Comparison of ENCODE assay signal across 16 cellular contexts in genomic region chr1:153560771-153561170, GRCh38. TPM values are rescaled to one million over a fixed set of nuclear protein-coding genes. Genes with fewer than 3 reads are reported as not detected.
DNase-seq lines count a peak whose midpoint lies in the region; ATAC-seq and TF ChIP-seq lines count a peak whose summit lies in the region.
"Had no signal": no experiment of that assay in that cellular context is flagged by ENCODE, and none has a peak within 500 bp of the region (broad histone marks: within the 10 kb centered on the region; RNA-seq: fewer than 3 reads in every experiment).

No MANE protein-coding gene starts in this region.

- peaks cover 22% of the 10 kb centered on the region for H3K4me1 Mint-ChIP-seq in chondrocyte (ENCODE audit: low read depth)
- H3K4me1 Mint-ChIP-seq in mesothelial cell of epicardium = peaks cover 18% of the 10 kb centered on the region

- intact Hi-C loops in lower lobe of right lung (cut with DNase I) = loop anchor here (10.0 kb wide), 1 partner anchor 46 kb away; no protein-coding TSS in a partner anchor

- no peaks in the 10 kb centered on the region for H3K9me3 Mint-ChIP-seq in chondrocyte (ENCODE audit: low read depth)
- no peaks in the 10 kb centered on the region for H3K9me3 Mint-ChIP-seq in mesothelial cell of epicardium
- H3K9me3 Mint-ChIP-seq: CD14-positive monocyte; CD8-positive, alpha-beta T cell had no signal

- ATAC-seq in RWPE2 (ENCODE audit: low read depth) (no peak), lower lobe of right lung (no peak), HG03521 (IDR thresholded peaks at IDR 0.05; ENCODE audit: unreplicated experiment) (no peak), GM19023 (IDR thresholded peaks at IDR 0.05; ENCODE audit: unreplicated experiment) (no peak)
- ATAC-seq: A549; CD8-positive, alpha-beta T cell had no signal

- H3K36me3 ChIP-seq in RWPE2 (ENCODE audit: low read depth) (peaks cover 92% of the 10 kb centered on the region), lower lobe of right lung (no peaks in the 10 kb centered on the region)
- H3K36me3 ChIP-seq: HAP-1 had no signal

- TF ChIP-seq CTCF in RWPE2 (IDR thresholded peaks at IDR 0.05; ENCODE audit: poor library complexity, severe bottlenecking) (no peak), chondrocyte (IDR thresholded peaks at IDR 0.05) (no peak), lower lobe of right lung (IDR thresholded peaks at IDR 0.05) (no peak), mesothelial cell of epicardium (IDR thresholded peaks at IDR 0.05; ENCODE audit: unreplicated experiment) (no peak)

- H3K27me3 ChIP-seq in RWPE2 (ENCODE audit: insufficient read depth, poor library complexity, severe bottlenecking) = no peaks in the 10 kb centered on the region
- no peaks in the 10 kb centered on the region for H3K27me3 ChIP-seq in lower lobe of right lung (ENCODE audit: low read depth)

- peaks cover under 1% of the 10 kb centered on the region for H3K4me1 ChIP-seq in RWPE2 (ENCODE audit: insufficient read depth, poor library complexity, severe bottlenecking)
- peaks cover 10% of the 10 kb centered on the region for H3K4me1 ChIP-seq in lower lobe of right lung
- H3K4me1 ChIP-seq: HAP-1 had no signal

- H3K27me3 Mint-ChIP-seq in chondrocyte (ENCODE audit: low read depth) = no peaks in the 10 kb centered on the region
- no peaks in the 10 kb centered on the region for H3K27me3 Mint-ChIP-seq in mesothelial cell of epicardium (ENCODE audit: low read depth)

- H3K4me3 ChIP-seq in RWPE2 (ENCODE audit: severe bottlenecking) (no peak overlapping the region), lower lobe of right lung (no peak overlapping the region)
- H3K4me3 ChIP-seq: A549, HAP-1 had no signal

- no peaks in the 10 kb centered on the region for H3K36me3 Mint-ChIP-seq in chondrocyte (ENCODE audit: low read depth)
- H3K36me3 Mint-ChIP-seq in mesothelial cell of epicardium = no peaks in the 10 kb centered on the region
- H3K36me3 Mint-ChIP-seq: CD14-positive monocyte; CD8-positive, alpha-beta T cell had no signal

- H3K27ac Mint-ChIP-seq in chondrocyte (ENCODE audit: unreplicated experiment) (peak overlapping the region; percentile 17), mesothelial cell of epicardium (no peak overlapping the region)
- H3K27ac Mint-ChIP-seq: CD8-positive, alpha-beta T cell had no signal

- no peak overlapping the region for H3K4me3 Mint-ChIP-seq in chondrocyte (ENCODE audit: unreplicated experiment)
- H3K4me3 Mint-ChIP-seq in mesothelial cell of epicardium = no peak overlapping the region
- H3K4me3 Mint-ChIP-seq: CD14-positive monocyte; CD8-positive, alpha-beta T cell had no signal

- peak overlapping the region; percentile 100 for H3K27ac ChIP-seq in RWPE2 (ENCODE audit: poor library complexity, severe bottlenecking)
- peak overlapping the region; percentile 20 for H3K27ac ChIP-seq in lower lobe of right lung

- peak; percentile 30 for DNase-seq in RWPE2 (ENCODE audit: low spot score)
- no peak for DNase-seq in chondrocyte (ENCODE audit: low spot score)
- no peak for DNase-seq in lower lobe of right lung
- no peak for DNase-seq in mesothelial cell of epicardium (ENCODE audit: low spot score in 2 of 2, unreplicated experiment in 2 of 2)
- DNase-seq: CD8-positive, alpha-beta T cell; COR-L47; DMS153; DMS79 treated with DMSO at 0.1 percent for 48 hours; EL had no signal

- no peaks in the 10 kb centered on the region for H3K9me3 ChIP-seq in RWPE2 (ENCODE audit: severe bottlenecking)
- no peaks in the 10 kb centered on the region for H3K9me3 ChIP-seq in lower lobe of right lung
- H3K9me3 ChIP-seq: HAP-1 had no signal

RNA-seq across cellular contexts. Expression of gene S100A2, which starts 4.9 kb away (rescaled TPM):
- total RNA-seq in chondrocyte = 15.4 to 22.2 TPM (median 18.9 TPM) in 3 replicates
- 3.8 TPM for total RNA-seq in lower lobe of right lung
- 0.43 to 0.51 TPM in 2 of 3 replicates, not detected in the other for total RNA-seq in mesothelial cell of epicardium
- total RNA-seq: CD8-positive, alpha-beta T cell; H1 had no signal

RNA-seq across cellular contexts. Expression of gene S100A3, which starts 11.7 kb away (rescaled TPM):
- total RNA-seq in chondrocyte = 6.5 to 10.8 TPM (median 8.7 TPM) in 3 replicates
- 4.5 TPM for total RNA-seq in lower lobe of right lung
- total RNA-seq in mesothelial cell of epicardium = not detected in 3 replicates
- total RNA-seq: CD8-positive, alpha-beta T cell had no signal

RNA-seq across cellular contexts. Expression of gene S100A4, which starts 15.2 kb away (rescaled TPM):
- total RNA-seq in chondrocyte (331 to 404 TPM (median 388 TPM) in 3 replicates), lower lobe of right lung (600 TPM), mesothelial cell of epicardium (7.8 to 12.7 TPM (median 10.2 TPM) in 3 replicates)

RNA-seq across cellular contexts. Expression of gene S100A5, which starts 20.0 kb away (rescaled TPM):
- total RNA-seq in chondrocyte (0.47 to 0.94 TPM in 2 of 3 replicates, not detected in the other), lower lobe of right lung (not detected), mesothelial cell of epicardium (not detected in 3 replicates)
- total RNA-seq: CD8-positive, alpha-beta T cell; H1; HepG2 had no signal

RNA-seq across cellular contexts. Expression of gene S100A6, which starts 25.0 kb away (rescaled TPM):
- total RNA-seq in chondrocyte (1.4 to 12.1 TPM (median 10.9 TPM) in 3 replicates), lower lobe of right lung (1,109 TPM), mesothelial cell of epicardium (2.4 to 4.4 TPM (median 3.9 TPM) in 3 replicates)

Comparison
In these comparisons a context has a peak if more than half of its experiments do, and no peak if none do; other contexts are left out.
1. RNA of gene S100A4, which starts 15.2 kb away (total RNA-seq): 600 TPM in lower lobe of right lung (single experiment) and 331 to 404 TPM in chondrocyte; 7.8 to 12.7 TPM in mesothelial cell of epicardium; every median in the first group is over 10 times any median in the second.